18 cellular contexts compared by ENCODE assay signal in genomic region chr5:124154714-124155113, GRCh38.
DNase-seq lines count a peak whose midpoint lies in the region; TF ChIP-seq lines count a peak whose summit lies in the region.
"Had no signal": no experiment of that assay in that cellular context is flagged by ENCODE, and none has a peak within 500 bp of the region (broad histone marks: within the 10 kb centered on the region; RNA-seq: fewer than 3 reads in every experiment).

No MANE protein-coding gene starts in this region.

- DNase-seq in NCI-H1105 treated with DMSO at 0.1 percent for 48 hours (lab: John Stamatoyannopoulos, UW), result peak; percentile 3
- no peak for DNase-seq in NCI-H1105 (lab: John Stamatoyannopoulos, UW)
- DNase-seq in MV-4-11 (lab: John Stamatoyannopoulos, UW), result peak; percentile 12
- DNase-seq in adipocyte (ENCODE audit: low read depth), result peak; percentile 21
- no peak for DNase-seq in BE2C
- no peak for DNase-seq in HCEC 1CT
- no peak for DNase-seq in activated CD8-positive, alpha-beta memory T cell treated with anti-CD3 and anti-CD28 coated beads, Interleukin-2, amount 50 U/mL, for 4 hours
- no peak for DNase-seq in hippocampal formation (lab: John Stamatoyannopoulos, UW)
- DNase-seq: activated CD4-positive, alpha-beta T cell treated with anti-CD3 and anti-CD28 coated beads for 36 hours; activated effector memory CD4-positive, alpha-beta T cell treated with anti-CD3 and anti-CD28 coated beads, Interleukin-2, amount 50 U/mL, for 16 hours; activated naive CD8-positive, alpha-beta T cell treated with anti-CD3 and anti-CD28 coated beads, Interleukin-2, amount 10 ng/mL, durations not matched to agents 7 days and 5 days; CD8-positive, alpha-beta memory T cell; mucosa of descending colon; NCI-H1436 treated with DMSO at 0.1 percent for 48 hours; NCI-H2107; stimulated activated CD8-positive, alpha-beta memory T cell treated with anti-CD3 and anti-CD28 coated beads, Interleukin-4, amount 100 ng/mL, for 48 hours; stimulated activated naive CD8-positive, alpha-beta T cell treated with anti-CD3 and anti-CD28 coated beads, Interleukin-15, amount 100 ng/mL, for 72 hours had no signal

- no peaks in the 10 kb centered on the region for H3K4me1 ChIP-seq in adipocyte (ENCODE audit: control insufficient read depth, insufficient read depth, low read length)
- peaks cover 4% of the 10 kb centered on the region; the same call in 1 of the 2 replicates for H3K4me1 ChIP-seq in BE2C
- H3K4me1 ChIP-seq: vagina had no signal

- no peaks in the 10 kb centered on the region for H3K36me3 ChIP-seq in adipocyte (ENCODE audit: control insufficient read depth, insufficient read depth, low read length, severe bottlenecking)
- no peaks in the 10 kb centered on the region for H3K36me3 ChIP-seq in BE2C
- H3K36me3 ChIP-seq: vagina had no signal

- H3K9me3 ChIP-seq in adipocyte (ENCODE audit: control insufficient read depth, low read length), result peaks cover 45% of the 10 kb centered on the region
- H3K9me3 ChIP-seq in BE2C, result no peaks in the 10 kb centered on the region

- peak overlapping the region; percentile 5 for H3K4me3 ChIP-seq in adipocyte (ENCODE audit: low read length)
- H3K4me3 ChIP-seq in BE2C (ENCODE audit: low read depth, low read length), result no peak overlapping the region
- H3K4me3 ChIP-seq: mucosa of descending colon, vagina had no signal

- H3K27me3 ChIP-seq in adipocyte (replicated peaks; ENCODE audit: control insufficient read depth, insufficient read depth, low read length) (no peaks in the 10 kb centered on the region), BE2C (no peaks in the 10 kb centered on the region)
- H3K27me3 ChIP-seq: vagina had no signal

- TF ChIP-seq CTCF in BE2C (IDR thresholded peaks at IDR 0.05; ENCODE audit: low read depth, low read length), result no peak

- no peak overlapping the region for H3K9ac ChIP-seq in adipocyte (ENCODE audit: low read length)

Comparison
In these comparisons a context has a peak if more than half of its experiments do, and no peak if none do; other contexts are left out.
1. DNase-seq: peak in NCI-H1105 treated with DMSO at 0.1 percent for 48 hours (single experiment), MV-4-11 (single experiment) and adipocyte (single experiment); none in NCI-H1105 (single experiment), BE2C (single experiment), HCEC 1CT (single experiment), activated CD8-positive, alpha-beta memory T cell treated with anti-CD3 and anti-CD28 coated beads, Interleukin-2, amount 50 U/mL, for 4 hours (single experiment) and hippocampal formation (0 of 2).